ENCODE assay signal across 17 cellular contexts in genomic region chr9:136585531-136586120, GRCh38. TPM values are rescaled to one million over a fixed set of nuclear protein-coding genes. Genes with fewer than 3 reads are reported as not detected.
DNase-seq lines count a peak whose midpoint lies in the region; ATAC-seq, FAIRE-seq and TF ChIP-seq lines count a peak whose summit lies in the region.
"Had no signal": no experiment of that assay in that cellular context is flagged by ENCODE, and none has a peak within 500 bp of the region (broad histone marks: within the 10 kb centered on the region; RNA-seq: fewer than 3 reads in every experiment).

No MANE protein-coding gene starts in this region.

- H3K4ac ChIP-seq in H1 (replicated peaks; ENCODE audit: insufficient read length, low read depth, low read length), result peak overlapping the region; percentile 100

- peak overlapping the region; percentile 100 for H4K91ac ChIP-seq in H1 (replicated peaks; ENCODE audit: insufficient read length, low read length)

- H3K79me2 ChIP-seq in H1 (ENCODE audit: control insufficient read depth in 1 of 2, insufficient read depth in 2 of 2, low read length in 2 of 2), result no peaks in the 10 kb centered on the region
- H3K79me2 ChIP-seq in neural progenitor cell (ENCODE audit: low read depth), result no peaks in the 10 kb centered on the region

- H2BK120ac ChIP-seq in H1 (replicated peaks; ENCODE audit: low read depth, low read length), result peak overlapping the region; percentile 57

- no peak overlapping the region for H3K23ac ChIP-seq in H1 (ENCODE audit: insufficient read length)

- H3K27ac Mint-ChIP-seq in neural progenitor cell, result no peak overlapping the region
- H3K27ac Mint-ChIP-seq: GM23338 had no signal

- no peaks in the 10 kb centered on the region for H3K36me3 Mint-ChIP-seq in neural progenitor cell
- H3K36me3 Mint-ChIP-seq: CD4-positive, alpha-beta memory T cell had no signal

- no peak for FAIRE-seq in H1 (lab: Jason Lieb, UNC)
- FAIRE-seq: G401.6, HepG2 had no signal

- TF ChIP-seq CTCF in right atrium auricular region (IDR thresholded peaks at IDR 0.05) (no peak), H1 (IDR thresholded peaks at IDR 0.05; ENCODE audit: control extremely low read depth in 1 of 3, insufficient read depth in 1 of 3, low read depth in 1 of 3, low read length in 3 of 3) (no peak), neural progenitor cell (IDR thresholded peaks at IDR 0.05) (no peak), tibial artery (IDR thresholded peaks at IDR 0.05) (no peak)

- H2BK5ac ChIP-seq in H1 (ENCODE audit: low read depth, low read length), result peak overlapping the region; percentile 90

- peaks cover 8% of the 10 kb centered on the region for H3K27me3 Mint-ChIP-seq in neural progenitor cell (ENCODE audit: insufficient read depth, low read depth)

- H3K4me1 ChIP-seq in right atrium auricular region (peaks cover 0 to 60% of the 10 kb centered on the region in 2 donors), H1 (replicated peaks in 1 of 4; ENCODE audit: control insufficient read depth in 3 of 4, insufficient read depth in 4 of 4, low read length in 3 of 4) (peaks cover 3 to 48% (median 36%) of the 10 kb centered on the region in 4 experiments), neural progenitor cell (peaks cover 57% of the 10 kb centered on the region), tibial artery (peaks cover 0 to 16% (median 10%) of the 10 kb centered on the region in 4 donors)
- H3K4me1 ChIP-seq in BLaER1 treated with 17β-estradiol and CSF1 and Interleukin-3, amounts not matched to agents 10 nM and 100 nM, result peaks cover 65 to 95% (median 82%) of the 10 kb centered on the region in 10 experiments

- H3K4me2 ChIP-seq in BLaER1 treated with 17β-estradiol and CSF1 and Interleukin-3, amounts not matched to agents 10 nM and 100 nM, result peak overlapping the region; percentile 77 to 99 (median 98)
- H3K4me2 ChIP-seq in H1 (ENCODE audit: insufficient read depth in 1 of 2, low read depth in 2 of 2, low read length in 2 of 2) (no peak overlapping the region), neural progenitor cell (peak overlapping the region; percentile 38)
- H3K4me2 ChIP-seq: GM23338 had no signal

- H2BK20ac ChIP-seq in H1 (ENCODE audit: low read length), result peak overlapping the region; percentile 98; the same call in 1 of the 2 replicates

- 90% methylated on average over 15 of the region's 16 CpGs; no CpG with 5 or more reads in 1 of the 2 experiments for WGBS in H1 (ENCODE audit: extremely low coverage in 1 of 2, insufficient coverage in 1 of 2, insufficient read length in 1 of 2, insufficient replicate concordance in 2 of 2, low coverage in 1 of 2, low lambda C conversion rate in 2 of 2, missing lambda C conversion rate in 1 of 2), 2 experiments

- H3K36me3 ChIP-seq in right atrium auricular region (no peaks in the 10 kb centered on the region), H1 (ENCODE audit: control insufficient read depth in 2 of 4, insufficient read depth in 4 of 4, low read length in 3 of 4) (no peaks in the 10 kb centered on the region), neural progenitor cell (no peaks in the 10 kb centered on the region), tibial artery (no peaks in the 10 kb centered on the region)
- no peaks in the 10 kb centered on the region for H3K36me3 ChIP-seq in BLaER1 treated with 17β-estradiol and CSF1 and Interleukin-3, amounts not matched to agents 10 nM and 100 nM

- H3K23me2 ChIP-seq in H1 (ENCODE audit: low read depth, low read length), result peaks cover 21% of the 10 kb centered on the region

- peak overlapping the region; percentile 100; the same call in 1 of the 2 replicates for H2AK5ac ChIP-seq in H1 (ENCODE audit: low read depth, low read length)

- no peak overlapping the region for H3K56ac ChIP-seq in H1 (replicated peaks; ENCODE audit: insufficient read length, low read depth, low read length)

- no peak overlapping the region for H3K4me3 Mint-ChIP-seq in neural progenitor cell
- H3K4me3 Mint-ChIP-seq: CD4-positive, alpha-beta memory T cell had no signal

- H3K9ac ChIP-seq in BLaER1 treated with 17β-estradiol and CSF1 and Interleukin-3, amounts not matched to agents 10 nM and 100 nM, result peak overlapping the region in 2 of 11 experiments; percentile 18 to 68; a peak in 4 of 22 replicates
- H3K9ac ChIP-seq in H1 (replicated peaks in 1 of 4; ENCODE audit: extremely low read depth in 1 of 4, low read depth in 3 of 4, low read length in 3 of 4) (no peak overlapping the region), neural progenitor cell (no peak overlapping the region)

- H3K4me1 Mint-ChIP-seq in neural progenitor cell, result peaks cover 41% of the 10 kb centered on the region

- H4K20me1 ChIP-seq in BLaER1 treated with 17β-estradiol and CSF1 and Interleukin-3, amounts not matched to agents 10 nM and 100 nM, result peaks cover 0 to 30% (median 14%) of the 10 kb centered on the region in 11 experiments; a peak in 9 of 22 replicates
- peaks cover 0 to 2% of the 10 kb centered on the region in 2 experiments for H4K20me1 ChIP-seq in H1 (replicated peaks in 1 of 2; ENCODE audit: control insufficient read depth in 1 of 2, insufficient read depth in 2 of 2, low read length in 2 of 2)
- H4K20me1 ChIP-seq in neural progenitor cell (ENCODE audit: low read depth), result no peaks in the 10 kb centered on the region

- no peak overlapping the region for H4K5ac ChIP-seq in H1 (ENCODE audit: insufficient read length, low read depth, low read length)

- DNase-seq in Right ventricle myocardium inferior (ENCODE audit: missing footprints) (peak; percentile 39), right atrium auricular region (ENCODE audit: low spot score) (no peak), H1 (ENCODE audit: low read depth in 1 of 2, low spot score in 2 of 2) (no peak), neural progenitor cell (ENCODE audit: low spot score) (no peak), tibial artery (no peak)
- DNase-seq in stimulated activated CD4-positive, alpha-beta T cell treated with anti-CD3 and anti-CD28 coated beads, Interleukin-2, amount 100 ng/mL, for 24 hours, result no peak
- DNase-seq: AML-193; CD4-positive, alpha-beta memory T cell; DMS79; EL; H9 had no signal

- no peaks in the 10 kb centered on the region for H3K79me1 ChIP-seq in H1 (ENCODE audit: low read depth, low read length)

- peaks cover 50% of the 10 kb centered on the region for H3F3A ChIP-seq in neural progenitor cell (ENCODE audit: low read depth)

- peak overlapping the region; percentile 100; the same call in 1 of the 2 replicates for H2BK12ac ChIP-seq in H1 (ENCODE audit: low read depth, low read length)

- no peak overlapping the region for H3K27ac ChIP-seq in right atrium auricular region
- H3K27ac ChIP-seq in BLaER1 treated with 17β-estradiol and CSF1 and Interleukin-3, amounts not matched to agents 10 nM and 100 nM, result no peak overlapping the region
- no peak overlapping the region for H3K27ac ChIP-seq in H1 (ENCODE audit: low read depth, low read length)
- H3K27ac ChIP-seq in neural progenitor cell, result no peak overlapping the region
- H3K27ac ChIP-seq in tibial artery, result no peak overlapping the region
- H3K27ac ChIP-seq: 22Rv1 had no signal

- peaks cover 2% of the 10 kb centered on the region for H3K9me3 Mint-ChIP-seq in neural progenitor cell
- H3K9me3 Mint-ChIP-seq: CD4-positive, alpha-beta memory T cell; GM23338 had no signal

- no peaks in the 10 kb centered on the region for H3K9me3 ChIP-seq in right atrium auricular region
- peaks cover 0 to 8% (median 0%) of the 10 kb centered on the region in 11 experiments; a peak in 7 of 22 replicates for H3K9me3 ChIP-seq in BLaER1 treated with 17β-estradiol and CSF1 and Interleukin-3, amounts not matched to agents 10 nM and 100 nM (replicated peaks in 1 of 11)
- H3K9me3 ChIP-seq in H1 (ENCODE audit: insufficient read depth in 2 of 2, low read depth in 1 of 2, low read length in 1 of 2), result no peaks in the 10 kb centered on the region; a peak in 2 of 4 replicates
- no peaks in the 10 kb centered on the region for H3K9me3 ChIP-seq in neural progenitor cell (ENCODE audit: low read depth)
- H3K9me3 ChIP-seq in tibial artery, result no peaks in the 10 kb centered on the region

- TF ChIP-seq RAD21 in H1 (IDR thresholded peaks at IDR 0.05 in 1 of 2, conservative IDR thresholded peaks at IDR 0.05 in 1 of 2; ENCODE audit: low read depth in 2 of 2, low read length in 2 of 2), result no peak

- H3K14ac ChIP-seq in H1 (ENCODE audit: insufficient read length), result no peak overlapping the region

- ATAC-seq in Right ventricle myocardium inferior, result no peak
- no peak for ATAC-seq in HG02885 (IDR thresholded peaks at IDR 0.05; ENCODE audit: poor library complexity, unreplicated experiment)
- ATAC-seq: GM23338 had no signal

- H2BK15ac ChIP-seq in H1 (ENCODE audit: low read length), result peak overlapping the region; percentile 65; the same call in 1 of the 2 replicates

- no peak overlapping the region for H3K4me3 ChIP-seq in right atrium auricular region
- H3K4me3 ChIP-seq in BLaER1 treated with 17β-estradiol and CSF1 and Interleukin-3, amounts not matched to agents 10 nM and 100 nM, result no peak overlapping the region; a peak in 1 of 20 replicates
- no peak overlapping the region for H3K4me3 ChIP-seq in H1 (ENCODE audit: extremely low read depth in 1 of 4, insufficient read depth in 2 of 4, low read depth in 3 of 4, low read length in 4 of 4)
- H3K4me3 ChIP-seq in neural progenitor cell, result no peak overlapping the region
- no peak overlapping the region for H3K4me3 ChIP-seq in tibial artery
- H3K4me3 ChIP-seq: GM23338 had no signal

- H4K8ac ChIP-seq in H1 (ENCODE audit: extremely low read depth, insufficient read depth, low read length), result no peak overlapping the region; the same call in 1 of the 2 replicates

- TF ChIP-seq EP300 in H1 (IDR thresholded peaks at IDR 0.05; ENCODE audit: borderline replicate concordance in 1 of 2, low read depth in 2 of 2, low read length in 2 of 2), result no peak

- POLR2A ChIA-PET in H1 (lab: Charles Lee; ENCODE audit: partially characterized antibody), result interaction anchor here (0.8 to 3.4 kb wide), 3 partner anchors 10 to 23 kb away, joined by 3 to 30 read pairs (median 4); no protein-coding TSS in a partner anchor

- H3K27me3 ChIP-seq in right atrium auricular region (no peaks in the 10 kb centered on the region), H1 (replicated peaks in 1 of 4; ENCODE audit: control insufficient read depth in 3 of 4, extremely low read depth in 1 of 4, insufficient read depth in 3 of 4, low read length in 3 of 4) (no peaks in the 10 kb centered on the region; a peak in 1 of 7 replicates), neural progenitor cell (no peaks in the 10 kb centered on the region), tibial artery (peaks cover 0 to 35% of the 10 kb centered on the region in 2 donors)
- peaks cover 0 to 30% (median 0%) of the 10 kb centered on the region in 11 experiments; a peak in 7 of 22 replicates for H3K27me3 ChIP-seq in BLaER1 treated with 17β-estradiol and CSF1 and Interleukin-3, amounts not matched to agents 10 nM and 100 nM

- H2AFZ ChIP-seq in H1 (ENCODE audit: low read length) (no peak overlapping the region), neural progenitor cell (replicated peaks) (no peak overlapping the region)
- H2AFZ ChIP-seq: GM23338 had no signal

- intact Hi-C loops in Right ventricle myocardium inferior (cut with DNase I), result no loop called here
- intact Hi-C loops in tibial artery (cut with DNase I; ENCODE audit: low total_unique reads), result no loop called here

- no peak overlapping the region; the same call in none of the 2 replicates for H3K18ac ChIP-seq in H1 (ENCODE audit: extremely low read depth, low read length)

- CTCF ChIA-PET in H1 (lab: Charles Lee; ENCODE audit: partially characterized antibody), result interaction anchor here (0.5 to 1.5 kb wide), 5 partner anchors 13 to 676 kb away, joined by 3 to 4 read pairs (median 3); no protein-coding TSS in a partner anchor

- no peak for TF ChIP-seq POLR2A in H1 (IDR thresholded peaks at IDR 0.05; ENCODE audit: control extremely low read depth in 1 of 2, low read depth in 2 of 2, low read length in 2 of 2)

RNA-seq across cellular contexts. Expression of gene NOTCH1, which starts 39.8 kb away (rescaled TPM):
- 18.7 TPM for total RNA-seq in Right ventricle myocardium inferior
- 10 to 100 TPM; 14.2 to 39.7 TPM for total RNA-seq in right atrium auricular region
- total RNA-seq in H1 (2021; fragmentation: NEBNext Ultra II Directional; extraction: Animal tissue kit (Norgen Biotek cat#: 25700)), result 55.6 and 60.9 TPM in 2 replicates
- polyA plus RNA-seq in H1 (2011; rRNA removed), result 6.9 and 19.9 TPM in 2 replicates
- polyA plus RNA-seq in H1 (2011; cell fraction: cytosol; rRNA removed), result 7.3 TPM
- 41.0 TPM for polyA plus RNA-seq in H1 (2011; cell fraction: nucleus; rRNA removed)
- polyA plus RNA-seq in H1 (2012, experiment 1 of 2), result 17.4 to 31.4 TPM (median 28.7 TPM) in 4 replicates
- 20.1 TPM for polyA plus RNA-seq in H1 (2012, experiment 2 of 2)
- 33.5 TPM for polyA plus RNA-seq in H1 (2013, experiment 1 of 2)
- 26.3 TPM for polyA plus RNA-seq in H1 (2013, experiment 2 of 2)
- polyA minus RNA-seq in H1 (2011; rRNA and poly(A)+ RNA removed), result 12.2 and 13.8 TPM in 2 replicates
- polyA minus RNA-seq in H1 (2011; cell fraction: cytosol; rRNA and poly(A)+ RNA removed), result 58.8 TPM
- polyA minus RNA-seq in H1 (2011; cell fraction: nucleus; rRNA and poly(A)+ RNA removed), result 41.9 TPM
- total RNA-seq in neural progenitor cell (ENCODE audit: low replicate concordance), result 11.7 and 32.4 TPM in 2 replicates

Comparison
In these comparisons a context has a peak if more than half of its experiments do, and no peak if none do; other contexts are left out.
1. H3K4me2 ChIP-seq: peak in BLaER1 treated with 17β-estradiol and CSF1 and Interleukin-3, amounts not matched to agents 10 nM and 100 nM (11 of 11) and neural progenitor cell (single experiment); none in H1 (0 of 2).